1 cellular context compared by ENCODE assay signal in the genomic region with DNA sequence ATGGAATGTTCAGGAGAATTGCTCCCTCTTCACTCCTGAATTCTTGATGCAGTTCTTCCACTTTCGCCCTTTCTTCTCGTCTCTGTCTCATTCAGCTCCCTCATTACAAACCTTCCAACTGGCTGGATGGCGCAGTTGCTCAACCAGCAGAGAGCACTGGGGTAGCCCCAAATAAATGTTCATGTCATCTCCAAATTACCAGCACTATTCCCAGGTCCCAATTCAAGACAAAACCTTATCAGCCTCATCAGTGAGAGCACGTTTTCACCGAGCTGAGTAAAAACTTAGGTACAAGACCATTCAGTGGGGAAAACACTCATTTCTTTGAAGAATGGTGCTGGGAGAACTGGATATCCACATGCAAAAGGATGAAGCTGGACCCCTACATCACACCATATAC.
TF ChIP-seq lines count a peak whose summit lies in the region.

No MANE protein-coding gene starts in this region.

TF ChIP-seq in K562, 482 proteins besides CTCF, POLR2A, EP300 and RAD21 (continued from another document):
- TF ChIP-seq, protein P1, sequence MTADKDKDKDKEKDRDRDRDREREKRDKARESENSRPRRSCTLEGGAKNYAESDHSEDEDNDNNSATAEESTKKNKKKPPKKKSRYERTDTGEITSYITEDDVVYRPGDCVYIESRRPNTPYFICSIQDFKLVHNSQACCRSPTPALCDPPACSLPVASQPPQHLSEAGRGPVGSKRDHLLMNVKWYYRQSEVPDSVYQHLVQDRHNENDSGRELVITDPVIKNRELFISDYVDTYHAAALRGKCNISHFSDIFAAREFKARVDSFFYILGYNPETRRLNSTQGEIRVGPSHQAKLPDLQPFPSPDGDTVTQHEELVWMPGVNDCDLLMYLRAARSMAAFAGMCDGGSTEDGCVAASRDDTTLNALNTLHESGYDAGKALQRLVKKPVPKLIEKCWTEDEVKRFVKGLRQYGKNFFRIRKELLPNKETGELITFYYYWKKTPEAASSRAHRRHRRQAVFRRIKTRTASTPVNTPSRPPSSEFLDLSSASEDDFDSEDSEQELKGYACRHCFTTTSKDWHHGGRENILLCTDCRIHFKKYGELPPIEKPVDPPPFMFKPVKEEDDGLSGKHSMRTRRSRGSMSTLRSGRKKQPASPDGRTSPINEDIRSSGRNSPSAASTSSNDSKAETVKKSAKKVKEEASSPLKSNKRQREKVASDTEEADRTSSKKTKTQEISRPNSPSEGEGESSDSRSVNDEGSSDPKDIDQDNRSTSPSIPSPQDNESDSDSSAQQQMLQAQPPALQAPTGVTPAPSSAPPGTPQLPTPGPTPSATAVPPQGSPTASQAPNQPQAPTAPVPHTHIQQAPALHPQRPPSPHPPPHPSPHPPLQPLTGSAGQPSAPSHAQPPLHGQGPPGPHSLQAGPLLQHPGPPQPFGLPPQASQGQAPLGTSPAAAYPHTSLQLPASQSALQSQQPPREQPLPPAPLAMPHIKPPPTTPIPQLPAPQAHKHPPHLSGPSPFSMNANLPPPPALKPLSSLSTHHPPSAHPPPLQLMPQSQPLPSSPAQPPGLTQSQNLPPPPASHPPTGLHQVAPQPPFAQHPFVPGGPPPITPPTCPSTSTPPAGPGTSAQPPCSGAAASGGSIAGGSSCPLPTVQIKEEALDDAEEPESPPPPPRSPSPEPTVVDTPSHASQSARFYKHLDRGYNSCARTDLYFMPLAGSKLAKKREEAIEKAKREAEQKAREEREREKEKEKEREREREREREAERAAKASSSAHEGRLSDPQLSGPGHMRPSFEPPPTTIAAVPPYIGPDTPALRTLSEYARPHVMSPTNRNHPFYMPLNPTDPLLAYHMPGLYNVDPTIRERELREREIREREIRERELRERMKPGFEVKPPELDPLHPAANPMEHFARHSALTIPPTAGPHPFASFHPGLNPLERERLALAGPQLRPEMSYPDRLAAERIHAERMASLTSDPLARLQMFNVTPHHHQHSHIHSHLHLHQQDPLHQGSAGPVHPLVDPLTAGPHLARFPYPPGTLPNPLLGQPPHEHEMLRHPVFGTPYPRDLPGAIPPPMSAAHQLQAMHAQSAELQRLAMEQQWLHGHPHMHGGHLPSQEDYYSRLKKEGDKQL (CRISPR knock-in tag; IDR thresholded peaks at IDR 0.05; ENCODE audit: borderline replicate concordance) = 0 out of 2 replicates have a peak, but pooled peaks have one; percentile 54
- no peak for TF ChIP-seq KDM2B (CRISPR knock-in tag; IDR thresholded peaks at IDR 0.05)
- 0 out of 2 replicates have a peak, but pooled peaks have one; percentile 28 for TF ChIP-seq MEF2D (tag; conservative IDR thresholded peaks at IDR 0.05; ENCODE audit: low read depth)
TF ChIP-seq in K562: peak in this region for 9.
